Comparison of ENCODE assay signal across 16 cellular contexts in the genomic region with DNA sequence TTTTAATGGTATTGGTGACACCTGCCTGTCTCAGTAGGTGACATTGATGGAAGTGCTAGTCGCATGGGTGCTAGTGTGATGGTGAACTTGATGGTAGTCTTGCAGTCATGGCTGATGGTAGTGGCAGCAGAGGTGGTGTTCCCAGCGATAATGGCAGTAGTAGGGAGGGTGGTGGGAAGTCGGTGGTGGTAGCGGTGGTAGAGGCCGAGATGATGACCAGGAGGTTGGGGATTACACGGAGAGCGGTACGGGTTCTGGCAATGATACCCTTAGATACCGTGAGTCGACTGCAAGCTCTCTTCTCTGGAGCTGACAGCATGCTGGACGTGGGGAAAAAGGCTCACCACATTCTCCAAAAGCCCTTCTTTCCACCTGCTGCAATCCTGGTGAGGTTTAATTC.
DNase-seq lines count a peak whose midpoint lies in the region; ATAC-seq, FAIRE-seq and TF ChIP-seq lines count a peak whose summit lies in the region.
"Had no signal": no experiment of that assay in that cellular context is flagged by ENCODE, and none has a peak within 500 bp of the region (broad histone marks: within the 10 kb centered on the region; RNA-seq: fewer than 3 reads in every experiment).

No MANE protein-coding gene starts in this region.

- H3K4me1 Mint-ChIP-seq in stimulated activated naive CD8-positive, alpha-beta T cell treated with anti-CD3 and anti-CD28 coated beads, Interleukin-15, Interleukin-2, amounts not matched to agents 100 ng/mL and 50 ng/mL, for 24 hours (ENCODE audit: low read depth), result peaks cover 19% of the 10 kb centered on the region
- H3K4me1 Mint-ChIP-seq in astrocyte (ENCODE audit: low read depth, unreplicated experiment), result peaks cover 21% of the 10 kb centered on the region

- intact Hi-C loops in lower lobe of right lung (cut with DNase I), result no loop called here

- no peaks in the 10 kb centered on the region for H4K20me1 ChIP-seq in astrocyte (ENCODE audit: insufficient read depth, low read length)

- H3K79me2 ChIP-seq in astrocyte (ENCODE audit: insufficient read depth, low read length), result no peaks in the 10 kb centered on the region

- H3K27ac ChIP-seq in astrocyte (ENCODE audit: low read depth, low read length) (no peak overlapping the region), mesodermal cell (ENCODE audit: low read depth, low read length, severe bottlenecking) (peak overlapping the region; percentile 10), lower lobe of right lung (no peak overlapping the region)
- H3K27ac ChIP-seq: thoracic aorta had no signal

- no peak overlapping the region for H3K9ac ChIP-seq in astrocyte (ENCODE audit: low read length)

- no peaks in the 10 kb centered on the region for H3K27me3 ChIP-seq in astrocyte (ENCODE audit: insufficient read depth, low read length)
- no peaks in the 10 kb centered on the region for H3K27me3 ChIP-seq in lower lobe of right lung (ENCODE audit: low read depth)

- POLR2A ChIA-PET in HEK293T (lab: Yijun Ruan, JAX), result interaction anchor here (1.2 to 1.6 kb wide), 3 partner anchors 99 to 292 kb away, joined by 3 to 4 read pairs (median 3); a partner anchor contains a TSS

- peak overlapping the region; percentile 68 for H3K4me2 ChIP-seq in astrocyte (ENCODE audit: low read length)

- CTCF ChIA-PET in HEK293T (lab: Yijun Ruan, JAX), result interaction anchor here (0.6 to 1.8 kb wide), 3 partner anchors 16 to 280 kb away, joined by 3 to 15 read pairs (median 3); no protein-coding TSS in a partner anchor

- no peak for FAIRE-seq in astrocyte (lab: Jason Lieb, UNC)

- peak overlapping the region; percentile 15 for H3K4me3 Mint-ChIP-seq in stimulated activated naive CD8-positive, alpha-beta T cell treated with anti-CD3 and anti-CD28 coated beads, Interleukin-15, Interleukin-2, amounts not matched to agents 100 ng/mL and 50 ng/mL, for 24 hours
- no peak overlapping the region for H3K4me3 Mint-ChIP-seq in astrocyte (ENCODE audit: unreplicated experiment)
- H3K4me3 Mint-ChIP-seq: activated naive CD8-positive, alpha-beta T cell; neural crest cell had no signal

- H3K4me1 ChIP-seq in astrocyte (ENCODE audit: insufficient read depth, low read length) (peaks cover 6% of the 10 kb centered on the region), mesodermal cell (ENCODE audit: control insufficient read depth, insufficient read depth, low read length, poor library complexity, severe bottlenecking) (peaks cover 25% of the 10 kb centered on the region), lower lobe of right lung (peaks cover 13% of the 10 kb centered on the region)

- WGBS in mesodermal cell (ENCODE audit: insufficient coverage in 2 of 2), 2 experiments, result 96 to 97% methylated on average over 8 to 9 of the region's 11 CpGs

- no peaks in the 10 kb centered on the region for H3K36me3 ChIP-seq in astrocyte (ENCODE audit: insufficient read depth, low read length)
- no peaks in the 10 kb centered on the region for H3K36me3 ChIP-seq in mesodermal cell (ENCODE audit: control insufficient read depth, insufficient read depth, low read length)
- no peaks in the 10 kb centered on the region for H3K36me3 ChIP-seq in lower lobe of right lung
- H3K36me3 ChIP-seq: thoracic aorta had no signal

- TF ChIP-seq CTCF in astrocyte (IDR thresholded peaks at IDR 0.05; ENCODE audit: insufficient read depth, low read depth, low read length) (no peak), lower lobe of right lung (IDR thresholded peaks at IDR 0.05) (no peak)

- peaks cover 4% of the 10 kb centered on the region for H3K36me3 Mint-ChIP-seq in stimulated activated naive CD8-positive, alpha-beta T cell treated with anti-CD3 and anti-CD28 coated beads, Interleukin-15, Interleukin-2, amounts not matched to agents 100 ng/mL and 50 ng/mL, for 24 hours (ENCODE audit: low read depth)
- H3K36me3 Mint-ChIP-seq in astrocyte (ENCODE audit: low read depth, unreplicated experiment), result no peaks in the 10 kb centered on the region
- H3K36me3 Mint-ChIP-seq: activated naive CD8-positive, alpha-beta T cell; CD8-positive, alpha-beta memory T cell had no signal

- ATAC-seq in stimulated activated naive CD8-positive, alpha-beta T cell treated with anti-CD3 and anti-CD28 coated beads, Interleukin-15, Interleukin-2, amounts not matched to agents 100 U/mL and 50 U/mL, for 24 hours, result no peak
- ATAC-seq in lower lobe of right lung, result no peak
- ATAC-seq: activated CD4-positive, CD25-positive, alpha-beta regulatory T cell treated with anti-CD3 and anti-CD28 coated beads, Interleukin-2, amount 50 U/mL, for 24 hours had no signal

- peak overlapping the region; percentile 59 for H3K27ac Mint-ChIP-seq in stimulated activated naive CD8-positive, alpha-beta T cell treated with anti-CD3 and anti-CD28 coated beads, Interleukin-15, Interleukin-2, amounts not matched to agents 100 ng/mL and 50 ng/mL, for 24 hours
- H3K27ac Mint-ChIP-seq in astrocyte (ENCODE audit: unreplicated experiment), result no peak overlapping the region
- H3K27ac Mint-ChIP-seq: activated naive CD8-positive, alpha-beta T cell had no signal

- DNase-seq in stimulated activated naive CD8-positive, alpha-beta T cell treated with anti-CD3 and anti-CD28 coated beads, Interleukin-15, Interleukin-2, amounts not matched to agents 100 U/mL and 50 U/mL, for 24 hours, result no peak
- DNase-seq in astrocyte (ENCODE audit: low read depth) (no peak), lower lobe of right lung (no peak), HEK293T (ENCODE audit: extremely low spot score) (no peak)
- no peak for DNase-seq in activated naive CD4-positive, alpha-beta T cell treated with Interleukin-2 at 50 U/mL for 16 hours
- DNase-seq: activated T-cell treated with anti-CD3 and anti-CD28 coated beads, Interleukin-2, amount 50 U/mL, for 1 hour; CD8-positive, alpha-beta memory T cell; cortex of kidney; DMS79; NCI-H187 had no signal

- H3K9me3 ChIP-seq in astrocyte (ENCODE audit: insufficient read depth, low read depth, low read length) (no peaks in the 10 kb centered on the region), mesodermal cell (ENCODE audit: control insufficient read depth, low read length) (no peaks in the 10 kb centered on the region), lower lobe of right lung (no peaks in the 10 kb centered on the region)
- H3K9me3 ChIP-seq: thoracic aorta had no signal

- no peak overlapping the region for H2AFZ ChIP-seq in astrocyte (ENCODE audit: low read depth, low read length)

- H3K27me3 Mint-ChIP-seq in stimulated activated naive CD8-positive, alpha-beta T cell treated with anti-CD3 and anti-CD28 coated beads, Interleukin-15, Interleukin-2, amounts not matched to agents 100 ng/mL and 50 ng/mL, for 24 hours, result peaks cover 8% of the 10 kb centered on the region
- no peaks in the 10 kb centered on the region for H3K27me3 Mint-ChIP-seq in astrocyte (ENCODE audit: low read depth, unreplicated experiment)

- no peak overlapping the region for H3K4me3 ChIP-seq in astrocyte (ENCODE audit: insufficient read depth, low read depth, low read length)
- H3K4me3 ChIP-seq in mesodermal cell (ENCODE audit: extremely low read depth, insufficient read depth, low read length, poor library complexity, severe bottlenecking), result no peak overlapping the region
- H3K4me3 ChIP-seq in lower lobe of right lung, result no peak overlapping the region
- H3K4me3 ChIP-seq: thoracic aorta had no signal

- no peaks in the 10 kb centered on the region for H3K9me3 Mint-ChIP-seq in stimulated activated naive CD8-positive, alpha-beta T cell treated with anti-CD3 and anti-CD28 coated beads, Interleukin-15, Interleukin-2, amounts not matched to agents 100 ng/mL and 50 ng/mL, for 24 hours
- H3K9me3 Mint-ChIP-seq in astrocyte (ENCODE audit: unreplicated experiment), result peaks cover 2% of the 10 kb centered on the region
- H3K9me3 Mint-ChIP-seq: CD8-positive, alpha-beta memory T cell had no signal

TF ChIP-seq in HEK293T, 16 proteins besides CTCF, POLR2A, EP300 and RAD21:
- TF ChIP-seq HDGF (IDR thresholded peaks at IDR 0.05; ENCODE audit: borderline replicate concordance) (no peak), FOXA1 (IDR thresholded peaks at IDR 0.05) (no peak), ELF4 (IDR thresholded peaks at IDR 0.05) (no peak), TARDBP (IDR thresholded peaks at IDR 0.05) (no peak), NFRKB (IDR thresholded peaks at IDR 0.05) (no peak), L3MBTL2 (conservative IDR thresholded peaks at IDR 0.05) (no peak), CTBP1 (IDR thresholded peaks at IDR 0.05; ENCODE audit: borderline replicate concordance) (no peak), LEF1 (IDR thresholded peaks at IDR 0.05; ENCODE audit: borderline replicate concordance) (no peak), FOXK2 (IDR thresholded peaks at IDR 0.05) (no peak), ARNT (IDR thresholded peaks at IDR 0.05) (no peak), BHLHE40 (IDR thresholded peaks at IDR 0.05; ENCODE audit: borderline replicate concordance) (no peak), FOXM1 (IDR thresholded peaks at IDR 0.05; ENCODE audit: borderline replicate concordance) (no peak), SP1 (IDR thresholded peaks at IDR 0.05) (no peak), ZNF384 (IDR thresholded peaks at IDR 0.05) (no peak)
- TF ChIP-seq, protein P1, sequence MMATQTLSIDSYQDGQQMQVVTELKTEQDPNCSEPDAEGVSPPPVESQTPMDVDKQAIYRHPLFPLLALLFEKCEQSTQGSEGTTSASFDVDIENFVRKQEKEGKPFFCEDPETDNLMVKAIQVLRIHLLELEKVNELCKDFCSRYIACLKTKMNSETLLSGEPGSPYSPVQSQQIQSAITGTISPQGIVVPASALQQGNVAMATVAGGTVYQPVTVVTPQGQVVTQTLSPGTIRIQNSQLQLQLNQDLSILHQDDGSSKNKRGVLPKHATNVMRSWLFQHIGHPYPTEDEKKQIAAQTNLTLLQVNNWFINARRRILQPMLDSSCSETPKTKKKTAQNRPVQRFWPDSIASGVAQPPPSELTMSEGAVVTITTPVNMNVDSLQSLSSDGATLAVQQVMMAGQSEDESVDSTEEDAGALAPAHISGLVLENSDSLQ (IDR thresholded peaks at IDR 0.05), result no peak
TF ChIP-seq in HEK293T: peak in this region for 0.
